ENCODE assay signal across 11 cellular contexts in the genomic region with DNA sequence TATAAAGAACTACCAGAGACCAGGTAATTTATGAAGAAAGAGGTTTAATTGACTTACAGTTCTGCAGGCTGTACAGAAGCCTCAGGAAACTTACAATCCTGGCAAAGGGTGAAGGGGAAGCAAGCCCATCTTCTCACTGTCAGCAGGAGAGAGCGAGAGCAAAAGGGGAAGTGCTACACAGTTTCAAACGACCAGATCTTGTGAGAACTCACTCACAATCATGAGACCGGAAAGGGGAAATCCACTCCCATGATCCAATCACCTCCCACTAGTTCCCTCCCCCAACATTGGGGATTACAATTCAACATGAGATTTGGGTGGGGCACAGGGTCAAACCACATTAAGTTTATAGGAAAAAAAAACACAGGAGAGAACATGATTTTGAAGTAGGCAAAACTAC.
DNase-seq lines count a peak whose midpoint lies in the region; ATAC-seq and TF ChIP-seq lines count a peak whose summit lies in the region.
"Had no signal": no experiment of that assay in that cellular context is flagged by ENCODE, and none has a peak within 500 bp of the region (broad histone marks: within the 10 kb centered on the region; RNA-seq: fewer than 3 reads in every experiment).

No MANE protein-coding gene starts in this region.

- no peak overlapping the region for H3K4me3 ChIP-seq in PC-3 (ENCODE audit: low read length)
- H3K4me3 ChIP-seq: upper lobe of left lung had no signal

- no peak for TF ChIP-seq CTCF in PC-3 (conservative IDR thresholded peaks at IDR 0.05; ENCODE audit: low read depth, low read length)

- no peaks in the 10 kb centered on the region for H3K9me3 ChIP-seq in PC-3 (ENCODE audit: low read length)

- CTCF ChIA-PET in PC-3 (lab: Charles Lee), result no interaction called here

- H3K27ac ChIP-seq in PC-3 (ENCODE audit: low read length), result no peak overlapping the region
- H3K27ac ChIP-seq: upper lobe of left lung had no signal

- peaks cover 30% of the 10 kb centered on the region for H3K4me1 ChIP-seq in PC-3 (ENCODE audit: insufficient read depth, low read length)
- H3K4me1 ChIP-seq: upper lobe of left lung had no signal

- H4K20me1 ChIP-seq in PC-3 (ENCODE audit: low read length), result no peaks in the 10 kb centered on the region

- H3K27me3 ChIP-seq in PC-3 (ENCODE audit: low read length), result no peaks in the 10 kb centered on the region
- H3K27me3 ChIP-seq: upper lobe of left lung had no signal

- intact Hi-C loops in PC-3 (cut with micrococcal nuclease), result no loop called here

- H2AFZ ChIP-seq in PC-3 (ENCODE audit: low read length), result no peak overlapping the region

- BruUV-seq in PC-3 (replicated peaks; lab: Mats Ljungman, UMichigan), result no TSS peak

- POLR2A ChIA-PET in PC-3 (lab: Charles Lee; ENCODE audit: unreplicated experiment), result no interaction called here

- no peaks in the 10 kb centered on the region for H3K79me2 ChIP-seq in PC-3 (ENCODE audit: low read length)

- H3K36me3 ChIP-seq in PC-3 (ENCODE audit: low read depth, low read length), result no peaks in the 10 kb centered on the region
- H3K36me3 ChIP-seq: upper lobe of left lung had no signal

- no peaks in the 10 kb centered on the region for H3K9me2 ChIP-seq in PC-3 (replicated peaks; ENCODE audit: low read length)

- DNase-seq in AML-193 (lab: John Stamatoyannopoulos, UW), result peak; percentile 1 to 2
- peak; percentile 43 for DNase-seq in PC-3
- no peak for DNase-seq in NCI-H1092 treated with DMSO at 0.1 percent for 48 hours (lab: John Stamatoyannopoulos, UW)
- no peak for DNase-seq in epidermal melanocyte (ENCODE audit: insufficient read length, low spot score)
- no peak for DNase-seq in NCI-H187 treated with DMSO at 0.1 percent for 48 hours (lab: John Stamatoyannopoulos, UW)
- no peak for DNase-seq in LoVo (ENCODE audit: low spot score)
- DNase-seq: NCI-H1436 treated with DMSO at 0.1 percent for 48 hours, occipital lobe, upper lobe of left lung had no signal

- H3K9ac ChIP-seq in PC-3 (ENCODE audit: low read length), result no peak overlapping the region

- H3K4me2 ChIP-seq in PC-3 (ENCODE audit: low read length), result no peak overlapping the region

- no peaks in the 10 kb centered on the region for H3F3A ChIP-seq in PC-3 (ENCODE audit: low read length, unreplicated experiment)

- ATAC-seq in GM19043 (IDR thresholded peaks at IDR 0.05; ENCODE audit: low read depth, unreplicated experiment) (peak; percentile 88), HG03095 (IDR thresholded peaks at IDR 0.05; ENCODE audit: unreplicated experiment) (peak; percentile 75), PC-3 (peak; percentile 41)

Comparison
In these comparisons a context has a peak if more than half of its experiments do, and no peak if none do; other contexts are left out.
1. DNase-seq: peak in AML-193 (2 of 2) and PC-3 (single experiment); none in NCI-H1092 treated with DMSO at 0.1 percent for 48 hours (single experiment), epidermal melanocyte (single experiment), NCI-H187 treated with DMSO at 0.1 percent for 48 hours (single experiment) and LoVo (single experiment).
2. Peak in every context shown above with its lines, with median percentiles within 50 percentile points of each other: ATAC-seq.